In the genomic region with DNA sequence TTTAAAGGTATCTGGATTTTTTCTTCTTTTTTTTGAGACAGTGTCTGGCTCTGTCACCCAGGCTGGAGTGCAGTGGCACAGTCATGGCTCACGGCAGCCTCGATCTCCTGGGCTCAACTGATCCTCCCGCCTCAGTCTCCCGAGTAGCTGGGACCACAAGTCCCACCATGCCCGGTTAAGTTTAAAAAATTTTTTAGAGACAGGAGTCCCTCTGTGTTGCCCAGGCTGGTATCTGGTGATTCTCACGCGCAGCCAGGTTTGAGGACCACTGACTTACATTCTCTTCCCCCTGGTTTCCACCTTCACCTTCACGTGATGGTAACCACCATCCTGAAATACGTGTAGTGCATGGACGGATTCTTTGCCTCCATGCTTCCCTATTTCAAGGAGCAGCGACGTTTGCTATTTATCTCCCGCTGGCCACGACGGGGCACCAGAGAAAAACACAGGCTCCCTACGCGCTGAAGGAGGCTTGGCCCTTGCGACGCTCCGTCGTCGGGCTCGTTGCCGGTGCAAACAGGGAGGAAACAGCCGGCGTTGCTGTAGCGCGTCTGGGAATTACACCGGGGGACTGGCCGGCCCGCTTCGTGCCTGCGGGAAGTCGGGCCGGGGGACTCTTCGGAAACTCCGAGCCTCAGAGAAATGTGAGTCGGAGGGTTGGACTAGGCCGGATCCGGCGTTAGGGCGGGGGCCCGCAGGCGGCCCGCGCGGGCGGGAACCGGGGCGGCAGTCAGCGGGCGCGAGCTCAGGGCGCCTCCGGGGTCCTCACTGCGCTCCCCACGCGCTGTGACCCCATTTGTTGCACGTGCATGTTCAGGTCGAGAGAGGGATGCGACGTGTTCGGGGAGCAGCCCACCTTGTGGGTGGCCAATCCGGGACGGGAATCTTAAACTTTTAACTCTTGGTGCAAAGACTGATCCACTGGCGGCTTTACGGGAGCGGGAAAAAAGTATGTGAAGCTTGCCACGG, we compare ENCODE assay signal across 1 cellular context.
TF ChIP-seq lines count a peak whose summit lies in the region.

A gene with protein sequence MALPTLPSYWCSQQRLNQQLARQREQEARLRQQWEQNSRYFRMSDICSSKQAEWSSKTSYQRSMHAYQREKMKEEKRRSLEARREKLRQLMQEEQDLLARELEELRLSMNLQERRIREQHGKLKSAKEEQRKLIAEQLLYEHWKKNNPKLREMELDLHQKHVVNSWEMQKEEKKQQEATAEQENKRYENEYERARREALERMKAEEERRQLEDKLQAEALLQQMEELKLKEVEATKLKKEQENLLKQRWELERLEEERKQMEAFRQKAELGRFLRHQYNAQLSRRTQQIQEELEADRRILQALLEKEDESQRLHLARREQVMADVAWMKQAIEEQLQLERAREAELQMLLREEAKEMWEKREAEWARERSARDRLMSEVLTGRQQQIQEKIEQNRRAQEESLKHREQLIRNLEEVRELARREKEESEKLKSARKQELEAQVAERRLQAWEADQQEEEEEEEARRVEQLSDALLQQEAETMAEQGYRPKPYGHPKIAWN (plus strand): TSS at position 492 of the 969 bp plus-strand sequence. CDS start 2,753 bp downstream, outside the sequence.

TF ChIP-seq in K562, 482 proteins besides CTCF, POLR2A, EP300 and RAD21 (continued from another document and continues in another):
- TF ChIP-seq, protein P1, sequence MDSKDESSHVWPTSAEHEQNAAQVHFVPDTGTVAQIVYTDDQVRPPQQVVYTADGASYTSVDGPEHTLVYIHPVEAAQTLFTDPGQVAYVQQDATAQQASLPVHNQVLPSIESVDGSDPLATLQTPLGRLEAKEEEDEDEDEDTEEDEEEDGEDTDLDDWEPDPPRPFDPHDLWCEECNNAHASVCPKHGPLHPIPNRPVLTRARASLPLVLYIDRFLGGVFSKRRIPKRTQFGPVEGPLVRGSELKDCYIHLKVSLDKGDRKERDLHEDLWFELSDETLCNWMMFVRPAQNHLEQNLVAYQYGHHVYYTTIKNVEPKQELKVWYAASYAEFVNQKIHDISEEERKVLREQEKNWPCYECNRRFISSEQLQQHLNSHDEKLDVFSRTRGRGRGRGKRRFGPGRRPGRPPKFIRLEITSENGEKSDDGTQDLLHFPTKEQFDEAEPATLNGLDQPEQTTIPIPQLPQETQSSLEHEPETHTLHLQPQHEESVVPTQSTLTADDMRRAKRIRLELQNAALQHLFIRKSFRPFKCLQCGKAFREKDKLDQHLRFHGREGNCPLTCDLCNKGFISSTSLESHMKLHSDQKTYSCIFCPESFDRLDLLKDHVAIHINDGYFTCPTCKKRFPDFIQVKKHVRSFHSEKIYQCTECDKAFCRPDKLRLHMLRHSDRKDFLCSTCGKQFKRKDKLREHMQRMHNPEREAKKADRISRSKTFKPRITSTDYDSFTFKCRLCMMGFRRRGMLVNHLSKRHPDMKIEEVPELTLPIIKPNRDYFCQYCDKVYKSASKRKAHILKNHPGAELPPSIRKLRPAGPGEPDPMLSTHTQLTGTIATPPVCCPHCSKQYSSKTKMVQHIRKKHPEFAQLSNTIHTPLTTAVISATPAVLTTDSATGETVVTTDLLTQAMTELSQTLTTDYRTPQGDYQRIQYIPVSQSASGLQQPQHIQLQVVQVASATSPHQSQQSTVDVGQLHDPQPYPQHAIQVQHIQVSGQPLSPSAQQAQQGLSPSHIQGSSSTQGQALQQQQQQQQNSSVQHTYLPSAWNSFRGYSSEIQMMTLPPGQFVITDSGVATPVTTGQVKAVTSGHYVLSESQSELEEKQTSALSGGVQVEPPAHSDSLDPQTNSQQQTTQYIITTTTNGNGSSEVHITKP (IDR thresholded peaks at IDR 0.05; ENCODE audit: partially characterized antibody), result no peak
- TF ChIP-seq ZNF695 (CRISPR knock-in tag; IDR thresholded peaks at IDR 0.05) (no peak), HMG20A (CRISPR knock-in tag; conservative IDR thresholded peaks at IDR 0.05) (no peak), ZNF589 (CRISPR knock-in tag; IDR thresholded peaks at IDR 0.05; ENCODE audit: low read depth) (no peak), FOXJ3 (CRISPR knock-in tag; IDR thresholded peaks at IDR 0.05) (0 out of 2 replicates have a peak, but pooled peaks have one; percentile 59), KLF6 (CRISPR knock-in tag; IDR thresholded peaks at IDR 0.05; ENCODE audit: borderline replicate concordance) (no peak), BRD4 (IDR thresholded peaks at IDR 0.05) (no peak), NELFE (IDR thresholded peaks at IDR 0.05; ENCODE audit: insufficient read depth, insufficient read length) (no peak), MYC (IDR thresholded peaks at IDR 0.05; ENCODE audit: low read depth, low read length) (peak; percentile 76), MYC (CRISPR knock-in tag; IDR thresholded peaks at IDR 0.05; ENCODE audit: borderline replicate concordance, low read depth) (no peak), ETV5 (CRISPR knock-in tag; IDR thresholded peaks at IDR 0.05; ENCODE audit: low read depth) (no peak), PHB2 (IDR thresholded peaks at IDR 0.05; ENCODE audit: low read depth) (no peak), FUS (optimal IDR thresholded peaks at IDR 0.05; ENCODE audit: low read depth, low read length) (no peak), FOSL1 (tag; conservative IDR thresholded peaks at IDR 0.05) (no peak), ZNF778 (CRISPR knock-in tag; IDR thresholded peaks at IDR 0.05) (no peak), RBM25 (IDR thresholded peaks at IDR 0.05; ENCODE audit: low read depth, low read length, severe bottlenecking) (no peak), EGR1 (conservative IDR thresholded peaks at IDR 0.05) (no peak; the same call in 1 of the 2 replicates), ZNF354B (CRISPR knock-in tag; IDR thresholded peaks at IDR 0.05) (no peak), RHOXF2B (CRISPR knock-in tag; conservative IDR thresholded peaks at IDR 0.05) (no peak), MCM3 (IDR thresholded peaks at IDR 0.05) (no peak), HDAC1 (IDR thresholded peaks at IDR 0.05) (peak in 1 of 2 experiments; percentile 70; a peak in 2 of 4 replicates), CBFA2T2 (conservative IDR thresholded peaks at IDR 0.05) (no peak), YBX1 (IDR thresholded peaks at IDR 0.05) (no peak), TAF15 (IDR thresholded peaks at IDR 0.05; ENCODE audit: low read depth, low read length) (no peak), ZNF707 (CRISPR knock-in tag; conservative IDR thresholded peaks at IDR 0.05) (no peak), SAFB (IDR thresholded peaks at IDR 0.05; ENCODE audit: borderline replicate concordance, low read depth, low read length) (no peak), STAT5B (CRISPR knock-in tag; IDR thresholded peaks at IDR 0.05) (no peak), ETV6 (IDR thresholded peaks at IDR 0.05; ENCODE audit: borderline replicate concordance in 1 of 2, low read depth in 2 of 2, low read length in 1 of 2) (no peak), ETV6 (CRISPR knock-in tag; IDR thresholded peaks at IDR 0.05; ENCODE audit: borderline replicate concordance) (no peak), ZNF143 (CRISPR knock-in tag; IDR thresholded peaks at IDR 0.05) (peak; percentile 31; the same call in 1 of the 2 replicates), GABPA (tag; conservative IDR thresholded peaks at IDR 0.05; ENCODE audit: low read depth) (no peak; the same call in 1 of the 2 replicates)
- TF ChIP-seq, protein P2, sequence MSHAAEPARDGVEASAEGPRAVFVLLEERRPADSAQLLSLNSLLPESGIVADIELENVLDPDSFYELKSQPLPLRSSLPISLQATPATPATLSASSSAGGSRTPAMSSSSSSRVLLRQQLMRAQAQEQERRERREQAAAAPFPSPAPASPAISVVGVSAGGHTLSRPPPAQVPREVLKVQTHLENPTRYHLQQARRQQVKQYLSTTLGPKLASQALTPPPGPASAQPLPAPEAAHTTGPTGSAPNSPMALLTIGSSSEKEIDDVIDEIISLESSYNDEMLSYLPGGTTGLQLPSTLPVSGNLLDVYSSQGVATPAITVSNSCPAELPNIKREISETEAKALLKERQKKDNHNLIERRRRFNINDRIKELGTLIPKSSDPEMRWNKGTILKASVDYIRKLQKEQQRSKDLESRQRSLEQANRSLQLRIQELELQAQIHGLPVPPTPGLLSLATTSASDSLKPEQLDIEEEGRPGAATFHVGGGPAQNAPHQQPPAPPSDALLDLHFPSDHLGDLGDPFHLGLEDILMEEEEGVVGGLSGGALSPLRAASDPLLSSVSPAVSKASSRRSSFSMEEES (CRISPR knock-in tag; IDR thresholded peaks at IDR 0.05), result no peak
- TF ChIP-seq, protein P3, sequence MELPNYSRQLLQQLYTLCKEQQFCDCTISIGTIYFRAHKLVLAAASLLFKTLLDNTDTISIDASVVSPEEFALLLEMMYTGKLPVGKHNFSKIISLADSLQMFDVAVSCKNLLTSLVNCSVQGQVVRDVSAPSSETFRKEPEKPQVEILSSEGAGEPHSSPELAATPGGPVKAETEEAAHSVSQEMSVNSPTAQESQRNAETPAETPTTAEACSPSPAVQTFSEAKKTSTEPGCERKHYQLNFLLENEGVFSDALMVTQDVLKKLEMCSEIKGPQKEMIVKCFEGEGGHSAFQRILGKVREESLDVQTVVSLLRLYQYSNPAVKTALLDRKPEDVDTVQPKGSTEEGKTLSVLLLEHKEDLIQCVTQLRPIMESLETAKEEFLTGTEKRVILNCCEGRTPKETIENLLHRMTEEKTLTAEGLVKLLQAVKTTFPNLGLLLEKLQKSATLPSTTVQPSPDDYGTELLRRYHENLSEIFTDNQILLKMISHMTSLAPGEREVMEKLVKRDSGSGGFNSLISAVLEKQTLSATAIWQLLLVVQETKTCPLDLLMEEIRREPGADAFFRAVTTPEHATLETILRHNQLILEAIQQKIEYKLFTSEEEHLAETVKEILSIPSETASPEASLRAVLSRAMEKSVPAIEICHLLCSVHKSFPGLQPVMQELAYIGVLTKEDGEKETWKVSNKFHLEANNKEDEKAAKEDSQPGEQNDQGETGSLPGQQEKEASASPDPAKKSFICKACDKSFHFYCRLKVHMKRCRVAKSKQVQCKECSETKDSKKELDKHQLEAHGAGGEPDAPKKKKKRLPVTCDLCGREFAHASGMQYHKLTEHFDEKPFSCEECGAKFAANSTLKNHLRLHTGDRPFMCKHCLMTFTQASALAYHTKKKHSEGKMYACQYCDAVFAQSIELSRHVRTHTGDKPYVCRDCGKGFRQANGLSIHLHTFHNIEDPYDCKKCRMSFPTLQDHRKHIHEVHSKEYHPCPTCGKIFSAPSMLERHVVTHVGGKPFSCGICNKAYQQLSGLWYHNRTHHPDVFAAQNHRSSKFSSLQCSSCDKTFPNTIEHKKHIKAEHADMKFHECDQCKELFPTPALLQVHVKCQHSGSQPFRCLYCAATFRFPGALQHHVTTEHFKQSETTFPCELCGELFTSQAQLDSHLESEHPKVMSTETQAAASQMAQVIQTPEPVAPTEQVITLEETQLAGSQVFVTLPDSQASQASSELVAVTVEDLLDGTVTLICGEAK (IDR thresholded peaks at IDR 0.05), result no peak
- TF ChIP-seq, protein P3 (CRISPR knock-in tag; IDR thresholded peaks at IDR 0.05), result no peak
- TF ChIP-seq, protein P4, sequence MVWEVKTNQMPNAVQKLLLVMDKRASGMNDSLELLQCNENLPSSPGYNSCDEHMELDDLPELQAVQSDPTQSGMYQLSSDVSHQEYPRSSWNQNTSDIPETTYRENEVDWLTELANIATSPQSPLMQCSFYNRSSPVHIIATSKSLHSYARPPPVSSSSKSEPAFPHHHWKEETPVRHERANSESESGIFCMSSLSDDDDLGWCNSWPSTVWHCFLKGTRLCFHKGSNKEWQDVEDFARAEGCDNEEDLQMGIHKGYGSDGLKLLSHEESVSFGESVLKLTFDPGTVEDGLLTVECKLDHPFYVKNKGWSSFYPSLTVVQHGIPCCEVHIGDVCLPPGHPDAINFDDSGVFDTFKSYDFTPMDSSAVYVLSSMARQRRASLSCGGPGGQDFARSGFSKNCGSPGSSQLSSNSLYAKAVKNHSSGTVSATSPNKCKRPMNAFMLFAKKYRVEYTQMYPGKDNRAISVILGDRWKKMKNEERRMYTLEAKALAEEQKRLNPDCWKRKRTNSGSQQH (CRISPR knock-in tag; IDR thresholded peaks at IDR 0.05), result no peak
- TF ChIP-seq, protein P5, sequence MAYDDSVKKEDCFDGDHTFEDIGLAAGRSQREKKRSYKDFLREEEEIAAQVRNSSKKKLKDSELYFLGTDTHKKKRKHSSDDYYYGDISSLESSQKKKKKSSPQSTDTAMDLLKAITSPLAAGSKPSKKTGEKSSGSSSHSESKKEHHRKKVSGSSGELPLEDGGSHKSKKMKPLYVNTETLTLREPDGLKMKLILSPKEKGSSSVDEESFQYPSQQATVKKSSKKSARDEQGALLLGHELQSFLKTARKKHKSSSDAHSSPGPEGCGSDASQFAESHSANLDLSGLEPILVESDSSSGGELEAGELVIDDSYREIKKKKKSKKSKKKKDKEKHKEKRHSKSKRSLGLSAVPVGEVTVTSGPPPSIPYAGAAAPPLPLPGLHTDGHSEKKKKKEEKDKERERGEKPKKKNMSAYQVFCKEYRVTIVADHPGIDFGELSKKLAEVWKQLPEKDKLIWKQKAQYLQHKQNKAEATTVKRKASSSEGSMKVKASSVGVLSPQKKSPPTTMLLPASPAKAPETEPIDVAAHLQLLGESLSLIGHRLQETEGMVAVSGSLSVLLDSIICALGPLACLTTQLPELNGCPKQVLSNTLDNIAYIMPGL (CRISPR knock-in tag; IDR thresholded peaks at IDR 0.05), result peak; percentile 76
- TF ChIP-seq, protein P6, sequence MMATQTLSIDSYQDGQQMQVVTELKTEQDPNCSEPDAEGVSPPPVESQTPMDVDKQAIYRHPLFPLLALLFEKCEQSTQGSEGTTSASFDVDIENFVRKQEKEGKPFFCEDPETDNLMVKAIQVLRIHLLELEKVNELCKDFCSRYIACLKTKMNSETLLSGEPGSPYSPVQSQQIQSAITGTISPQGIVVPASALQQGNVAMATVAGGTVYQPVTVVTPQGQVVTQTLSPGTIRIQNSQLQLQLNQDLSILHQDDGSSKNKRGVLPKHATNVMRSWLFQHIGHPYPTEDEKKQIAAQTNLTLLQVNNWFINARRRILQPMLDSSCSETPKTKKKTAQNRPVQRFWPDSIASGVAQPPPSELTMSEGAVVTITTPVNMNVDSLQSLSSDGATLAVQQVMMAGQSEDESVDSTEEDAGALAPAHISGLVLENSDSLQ (IDR thresholded peaks at IDR 0.05), result no peak
